18 cellular contexts compared by ENCODE assay signal in the genomic region with DNA sequence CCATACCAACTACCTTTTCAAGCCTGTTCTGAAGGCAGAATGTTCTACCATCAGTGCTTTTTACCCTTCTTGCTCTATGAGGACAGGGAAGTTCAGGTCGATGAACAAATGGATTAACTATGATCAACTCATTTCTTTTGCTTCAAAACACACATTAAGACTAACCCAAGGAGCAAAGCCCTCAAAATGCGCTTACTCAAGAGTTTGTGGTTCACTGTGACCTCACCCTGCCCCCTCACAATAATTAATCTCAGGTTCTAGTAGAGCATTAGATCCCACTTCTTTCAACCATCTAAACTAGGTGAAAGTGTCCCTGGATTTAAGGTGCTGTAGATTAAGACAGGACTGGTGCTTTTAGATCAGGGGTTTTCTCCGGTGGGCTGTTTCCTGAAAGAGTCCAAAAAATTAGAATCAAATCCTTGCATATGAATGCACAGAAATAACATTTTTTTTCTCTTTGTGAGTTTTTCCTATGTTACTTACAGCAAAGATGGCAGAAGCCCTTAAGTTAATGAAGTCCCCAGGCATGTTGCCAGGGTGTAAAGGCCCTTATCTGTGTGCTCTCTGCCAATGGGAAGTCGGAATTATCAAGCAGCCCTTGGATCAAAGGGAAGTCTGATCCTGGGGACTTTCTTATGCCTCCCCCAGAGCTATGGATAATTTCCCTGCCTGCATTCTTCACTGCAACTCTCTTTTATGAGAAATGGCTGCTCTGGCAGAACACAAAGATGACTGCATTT.
DNase-seq lines count a peak whose midpoint lies in the region; ATAC-seq and TF ChIP-seq lines count a peak whose summit lies in the region.
"Had no signal": no experiment of that assay in that cellular context is flagged by ENCODE, and none has a peak within 500 bp of the region (broad histone marks: within the 10 kb centered on the region; RNA-seq: fewer than 3 reads in every experiment).

No MANE protein-coding gene starts in this region.

- peak overlapping the region; percentile 56; the same call in 1 of the 2 replicates for H3K27ac Mint-ChIP-seq in WTC11
- H3K27ac Mint-ChIP-seq: B cell had no signal

- POLR2A ChIA-PET in WTC11 (lab: Charles Lee), result no interaction called here

- no peaks in the 10 kb centered on the region for H3K36me3 Mint-ChIP-seq in WTC11
- H3K36me3 Mint-ChIP-seq: CD4-positive, CD25-positive, alpha-beta regulatory T cell had no signal

- H3K4me3 Mint-ChIP-seq in WTC11, result no peak overlapping the region
- H3K4me3 Mint-ChIP-seq: B cell; CD4-positive, CD25-positive, alpha-beta regulatory T cell had no signal

- peaks cover 6% of the 10 kb centered on the region for H3K27me3 ChIP-seq in osteoblast (ENCODE audit: insufficient read depth, low read length)

- H3K9me3 ChIP-seq in osteoblast (ENCODE audit: low read depth, low read length), result no peaks in the 10 kb centered on the region
- H3K9me3 ChIP-seq: Caco-2 had no signal

- DNase-seq in M059J (ENCODE audit: low read depth) (peak; percentile 40), WTC11 (ENCODE audit: low spot score) (no peak), iris pigment epithelial cell (ENCODE audit: low read depth) (peak; percentile 28), osteoblast (ENCODE audit: insufficient read length, low spot score, missing footprints) (peak; percentile 59), NCI-H2081 (lab: John Stamatoyannopoulos, UW) (no peak)
- no peak for DNase-seq in stimulated activated naive CD4-positive, alpha-beta T cell (lab: John Stamatoyannopoulos, UW)
- DNase-seq: Caco-2; CD4-positive, CD25-positive, alpha-beta regulatory T cell; DMS53; IMR-90; Karpas-422; NCI-H187; NCI-H446; NK-92 treated with Interleukin-12 subunit alpha and Interleukin-12 subunit beta, amount 100 ng/mL, for 24 hours; RPMI8226; SIG-M5 had no signal

- no peak overlapping the region for H3K4me3 ChIP-seq in osteoblast (ENCODE audit: insufficient read depth, low read length)

- H3K27me3 Mint-ChIP-seq in WTC11 (ENCODE audit: low read depth), result no peaks in the 10 kb centered on the region

- H2AFZ ChIP-seq in osteoblast (ENCODE audit: low read length), result no peak overlapping the region

- H3K79me2 ChIP-seq in osteoblast (ENCODE audit: insufficient read depth, low read length), result no peaks in the 10 kb centered on the region

- no peaks in the 10 kb centered on the region for H3K4me1 ChIP-seq in osteoblast (ENCODE audit: insufficient read depth, low read length)
- H3K4me1 ChIP-seq: Caco-2 had no signal

- peaks cover 26% of the 10 kb centered on the region for H3K4me1 Mint-ChIP-seq in WTC11
- H3K4me1 Mint-ChIP-seq: B cell; CD4-positive, CD25-positive, alpha-beta regulatory T cell had no signal

- no peaks in the 10 kb centered on the region for H4K20me1 ChIP-seq in osteoblast (ENCODE audit: insufficient read depth, low read length)

- H3K36me3 ChIP-seq in osteoblast (ENCODE audit: insufficient read depth, low read length), result no peaks in the 10 kb centered on the region

- H3K4me2 ChIP-seq in osteoblast (ENCODE audit: insufficient read depth, low read length), result no peak overlapping the region

- H3K9me3 Mint-ChIP-seq in WTC11, result peaks cover 7% of the 10 kb centered on the region

- CTCF ChIA-PET in WTC11 (lab: Charles Lee), result no interaction called here

- ATAC-seq in WTC11, result no peak
- no peak for ATAC-seq in GM21390 (IDR thresholded peaks at IDR 0.05; ENCODE audit: unreplicated experiment)

- TF ChIP-seq CTCF in WTC11 (IDR thresholded peaks at IDR 0.05), result no peak
- TF ChIP-seq CTCF in osteoblast (IDR thresholded peaks at IDR 0.05; ENCODE audit: extremely low read depth, low read depth, low read length), result no peak

- H3K27ac ChIP-seq in osteoblast (ENCODE audit: low read depth, low read length), result no peak overlapping the region

TF ChIP-seq in WTC11, 78 proteins besides CTCF, POLR2A, EP300 and RAD21 (continues in another document):
- TF ChIP-seq HMGXB4 (CRISPR knock-in tag; IDR thresholded peaks at IDR 0.05), result no peak
- TF ChIP-seq SMAD4 (CRISPR knock-in tag; IDR thresholded peaks at IDR 0.05), result no peak
- no peak for TF ChIP-seq TP53 (CRISPR knock-in tag; IDR thresholded peaks at IDR 0.05)
- no peak for TF ChIP-seq PRRX2 (CRISPR knock-in tag; IDR thresholded peaks at IDR 0.05)
- no peak for TF ChIP-seq ATF6 (CRISPR knock-in tag; IDR thresholded peaks at IDR 0.05)
- TF ChIP-seq SOX15 (CRISPR knock-in tag; IDR thresholded peaks at IDR 0.05), result no peak
- TF ChIP-seq, protein P1, sequence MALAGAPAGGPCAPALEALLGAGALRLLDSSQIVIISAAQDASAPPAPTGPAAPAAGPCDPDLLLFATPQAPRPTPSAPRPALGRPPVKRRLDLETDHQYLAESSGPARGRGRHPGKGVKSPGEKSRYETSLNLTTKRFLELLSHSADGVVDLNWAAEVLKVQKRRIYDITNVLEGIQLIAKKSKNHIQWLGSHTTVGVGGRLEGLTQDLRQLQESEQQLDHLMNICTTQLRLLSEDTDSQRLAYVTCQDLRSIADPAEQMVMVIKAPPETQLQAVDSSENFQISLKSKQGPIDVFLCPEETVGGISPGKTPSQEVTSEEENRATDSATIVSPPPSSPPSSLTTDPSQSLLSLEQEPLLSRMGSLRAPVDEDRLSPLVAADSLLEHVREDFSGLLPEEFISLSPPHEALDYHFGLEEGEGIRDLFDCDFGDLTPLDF (CRISPR knock-in tag; IDR thresholded peaks at IDR 0.05), result no peak
- no peak for TF ChIP-seq IRF2 (CRISPR knock-in tag; IDR thresholded peaks at IDR 0.05; ENCODE audit: borderline replicate concordance, low read depth)
- no peak for TF ChIP-seq AR (CRISPR knock-in tag; IDR thresholded peaks at IDR 0.05)

Comparison
In these comparisons a context has a peak if more than half of its experiments do, and no peak if none do; other contexts are left out.
1. DNase-seq: peak in M059J (single experiment), iris pigment epithelial cell (single experiment) and osteoblast (single experiment); none in WTC11 (single experiment), stimulated activated naive CD4-positive, alpha-beta T cell (0 of 6) and NCI-H2081 (0 of 2).